Comparison of ENCODE assay signal across 25 cellular contexts in genomic region chr5:100682625-100683024, GRCh38.
"Had no signal": no experiment of that assay in that cellular context is flagged by ENCODE, and none has a peak within 500 bp of the region (broad histone marks: within the 10 kb centered on the region; RNA-seq: fewer than 3 reads in every experiment).

No MANE protein-coding gene starts in this region.

- H3K4me3 Mint-ChIP-seq: immature natural killer cell; memory B cell; mesothelial cell of epicardium; naive B cell; naive thymus-derived CD4-positive, alpha-beta T cell had no signal

- H3K79me2 ChIP-seq: hepatocyte had no signal

- H3K27me3 ChIP-seq: hepatocyte, left lung had no signal

- H3K27ac ChIP-seq: hepatocyte, left lung, left ventricle myocardium inferior, lower lobe of right lung had no signal

- H3K4me2 ChIP-seq: hepatocyte had no signal

- H3K4me1 ChIP-seq: left lung, left ventricle myocardium inferior, lower lobe of right lung had no signal

- DNase-seq: hippocampal formation; hypothalamus; immature natural killer cell; islet precursor cell; kidney; kidney glomerular epithelial cell; left cardiac atrium; left colon; left lung; left ventricle myocardium inferior; left ventricle myocardium superior; lower lobe of right lung; mammary epithelial cell; mesendoderm; midbrain; mucosa of descending colon; naive B cell; naive thymus-derived CD4-positive, alpha-beta T cell had no signal

- ATAC-seq: left cardiac atrium; left colon; left lobe of liver; left lung; left ventricle myocardium superior; lower lobe of right lung; mucosa of descending colon; naive thymus-derived CD4-positive, alpha-beta T cell had no signal

- H3K36me3 ChIP-seq: left lung, left ventricle myocardium inferior, lower lobe of right lung had no signal

- H3K27ac Mint-ChIP-seq: immature natural killer cell; memory B cell; mesothelial cell of epicardium; naive B cell; naive thymus-derived CD4-positive, alpha-beta T cell had no signal

- H2AFZ ChIP-seq: hepatocyte had no signal

- H3K4me1 Mint-ChIP-seq: memory B cell, mesothelial cell of epicardium had no signal

- H3K27me3 Mint-ChIP-seq: memory B cell, naive B cell had no signal

- H3K4me3 ChIP-seq: hepatocyte, left lung, left ventricle myocardium inferior, lower lobe of right lung, lung, mucosa of descending colon had no signal

- FAIRE-seq: islet of Langerhans, keratinocyte had no signal
